Comparison of ENCODE assay signal across 13 cellular contexts in genomic region chr2:237449193-237449797, GRCh38. TPM values are rescaled to one million over a fixed set of nuclear protein-coding genes. Genes with fewer than 3 reads are reported as not detected.
A peak's percentile ranks its signal among the peaks of the same experiment; 100 is the strongest.
DNase-seq lines count a peak whose midpoint lies in the region; ATAC-seq and TF ChIP-seq lines count a peak whose summit lies in the region.
"Had no signal": no experiment of that assay in that cellular context is flagged by ENCODE, and none has a peak within 500 bp of the region (broad histone marks: within the 10 kb centered on the region; RNA-seq: fewer than 3 reads in every experiment).

No MANE protein-coding gene starts in this region.

- H3K9me3 ChIP-seq in BLaER1 treated with 17β-estradiol and CSF1 and Interleukin-3, amounts not matched to agents 10 nM and 100 nM (replicated peaks in 1 of 11), result peaks cover 0 to 42% (median 21%) of the 10 kb centered on the region in 11 experiments; a peak in 17 of 22 replicates
- no peaks in the 10 kb centered on the region for H3K9me3 ChIP-seq in prostate gland

- ATAC-seq in Right ventricle myocardium superior (ENCODE audit: poor library complexity) (peak; percentile 87), GM18502 (IDR thresholded peaks at IDR 0.05; ENCODE audit: poor library complexity, unreplicated experiment) (no peak)
- no peak for ATAC-seq in stimulated activated naive B cell treated with anti-CD40 and anti-IgM and Interleukin-4, amounts not matched to agents 10 μg/mL and 1 μg/mL and 100 μg/mL, for 72 hours (replicated peaks)
- ATAC-seq: esophagus mucosa had no signal

- DNase-seq in NCI-H2196 treated with DMSO at 0.1 percent for 48 hours (lab: John Stamatoyannopoulos, UW; ENCODE audit: unreplicated experiment), result peak; percentile 36
- DNase-seq in Right ventricle myocardium superior, result peak; percentile 65
- peak; percentile 55 for DNase-seq in prostate gland (ENCODE audit: low spot score)
- DNase-seq in DMS153 (lab: John Stamatoyannopoulos, UW), result no peak
- no peak for DNase-seq in DMS 273 (lab: John Stamatoyannopoulos, UW; ENCODE audit: unreplicated experiment)
- DNase-seq in stimulated activated naive B cell treated with anti-CD40 and anti-IgM and Interleukin-4, amounts not matched to agents 10 μg/mL and 1 μg/mL and 100 μg/mL, for 72 hours, result no peak
- DNase-seq: activated CD4-positive, alpha-beta T cell treated with anti-CD3 and anti-CD28 coated beads for 4 hours; activated naive CD8-positive, alpha-beta T cell treated with anti-CD3 and anti-CD28 coated beads, Interleukin-2, amount 10 ng/mL, durations not matched to agents 7 days and 5 days; CD8-positive, alpha-beta memory T cell; NCI-H1417 had no signal

- H3K27me3 ChIP-seq in BLaER1 treated with 17β-estradiol and CSF1 and Interleukin-3, amounts not matched to agents 10 nM and 100 nM, result no peaks in the 10 kb centered on the region
- H3K27me3 ChIP-seq in prostate gland (replicated peaks; ENCODE audit: insufficient read depth), result no peaks in the 10 kb centered on the region

- H3K36me3 Mint-ChIP-seq in stimulated activated naive B cell treated with anti-CD40 and anti-IgM and Interleukin-4, amounts not matched to agents 10 μg/mL and 1 μg/mL and 100 μg/mL, for 72 hours, result peaks cover 0 to 1% of the 10 kb centered on the region in 2 donors
- H3K36me3 Mint-ChIP-seq: activated naive CD8-positive, alpha-beta T cell treated with anti-CD3 and anti-CD28 coated beads, Interleukin-2, amount 10 ng/mL, durations not matched to agents 7 days and 5 days; CD8-positive, alpha-beta memory T cell had no signal

- peak overlapping the region in 7 of 11 experiments; percentile 1 to 38 (median 27); a peak in 11 of 22 replicates for H3K27ac ChIP-seq in BLaER1 treated with 17β-estradiol and CSF1 and Interleukin-3, amounts not matched to agents 10 nM and 100 nM
- H3K27ac ChIP-seq in prostate gland, result peak overlapping the region; percentile 64 to 76

- peak overlapping the region in 2 of 11 experiments; percentile 14 to 40; a peak in 2 of 22 replicates for H3K9ac ChIP-seq in BLaER1 treated with 17β-estradiol and CSF1 and Interleukin-3, amounts not matched to agents 10 nM and 100 nM

- H3K36me3 ChIP-seq in BLaER1 treated with 17β-estradiol and CSF1 and Interleukin-3, amounts not matched to agents 10 nM and 100 nM, result no peaks in the 10 kb centered on the region
- no peaks in the 10 kb centered on the region for H3K36me3 ChIP-seq in prostate gland

- H3K9me3 Mint-ChIP-seq in stimulated activated naive B cell treated with anti-CD40 and anti-IgM and Interleukin-4, amounts not matched to agents 10 μg/mL and 1 μg/mL and 100 μg/mL, for 72 hours, result no peaks in the 10 kb centered on the region
- H3K9me3 Mint-ChIP-seq: activated naive CD8-positive, alpha-beta T cell treated with anti-CD3 and anti-CD28 coated beads, Interleukin-2, amount 10 ng/mL, durations not matched to agents 7 days and 5 days; CD8-positive, alpha-beta memory T cell had no signal

- WGBS in prostate gland, result 19% methylated on average over 11 of the region's 11 CpGs

- peaks cover 16 to 71% (median 47%) of the 10 kb centered on the region in 10 experiments for H3K4me1 ChIP-seq in BLaER1 treated with 17β-estradiol and CSF1 and Interleukin-3, amounts not matched to agents 10 nM and 100 nM
- peaks cover 3% of the 10 kb centered on the region for H3K4me1 ChIP-seq in prostate gland (replicated peaks)

- H3K4me1 Mint-ChIP-seq in stimulated activated naive B cell treated with anti-CD40 and anti-IgM and Interleukin-4, amounts not matched to agents 10 μg/mL and 1 μg/mL and 100 μg/mL, for 72 hours, result peaks cover 0 to 9% of the 10 kb centered on the region in 2 donors
- H3K4me1 Mint-ChIP-seq: CD8-positive, alpha-beta memory T cell had no signal

- TF ChIP-seq POLR2A in prostate gland (IDR thresholded peaks at IDR 0.05), result no peak

- TF ChIP-seq CTCF in prostate gland (IDR thresholded peaks at IDR 0.05), result no peak

- H3K27ac Mint-ChIP-seq in stimulated activated naive B cell treated with anti-CD40 and anti-IgM and Interleukin-4, amounts not matched to agents 10 μg/mL and 1 μg/mL and 100 μg/mL, for 72 hours, result no peak overlapping the region
- H3K27ac Mint-ChIP-seq: activated naive CD8-positive, alpha-beta T cell treated with anti-CD3 and anti-CD28 coated beads, Interleukin-2, amount 10 ng/mL, durations not matched to agents 7 days and 5 days had no signal

- peaks cover 15% of the 10 kb centered on the region in 2 donors for H3K27me3 Mint-ChIP-seq in stimulated activated naive B cell treated with anti-CD40 and anti-IgM and Interleukin-4, amounts not matched to agents 10 μg/mL and 1 μg/mL and 100 μg/mL, for 72 hours
- H3K27me3 Mint-ChIP-seq: activated naive CD8-positive, alpha-beta T cell treated with anti-CD3 and anti-CD28 coated beads, Interleukin-2, amount 10 ng/mL, durations not matched to agents 7 days and 5 days had no signal

- H3K4me3 Mint-ChIP-seq in stimulated activated naive B cell treated with anti-CD40 and anti-IgM and Interleukin-4, amounts not matched to agents 10 μg/mL and 1 μg/mL and 100 μg/mL, for 72 hours, result no peak overlapping the region
- H3K4me3 Mint-ChIP-seq: activated naive CD8-positive, alpha-beta T cell treated with anti-CD3 and anti-CD28 coated beads, Interleukin-2, amount 10 ng/mL, durations not matched to agents 7 days and 5 days; CD8-positive, alpha-beta memory T cell had no signal

- H3K4me3 ChIP-seq in BLaER1 treated with 17β-estradiol and CSF1 and Interleukin-3, amounts not matched to agents 10 nM and 100 nM, result peak overlapping the region in 3 of 10 experiments; percentile 4 to 12 (median 8); a peak in 1 of 20 replicates
- no peak overlapping the region for H3K4me3 ChIP-seq in prostate gland

- H3K4me2 ChIP-seq in BLaER1 treated with 17β-estradiol and CSF1 and Interleukin-3, amounts not matched to agents 10 nM and 100 nM, result peak overlapping the region; percentile 57 to 86 (median 78)

- intact Hi-C loops in Right ventricle myocardium superior (cut with DNase I) (no loop called here), prostate gland (cut with DNase I) (no loop called here)

- no peaks in the 10 kb centered on the region for H4K20me1 ChIP-seq in BLaER1 treated with 17β-estradiol and CSF1 and Interleukin-3, amounts not matched to agents 10 nM and 100 nM

RNA-seq across cellular contexts. Expression of gene COL6A3, which starts 35.3 kb away (rescaled TPM):
- total RNA-seq in Right ventricle myocardium superior (64.9 TPM), prostate gland (10 to 100 TPM; 26.9 to 86.9 TPM)

RNA-seq across cellular contexts. Expression of gene MLPH, which starts 37.8 kb away (rescaled TPM):
- 80.9 TPM for total RNA-seq in Right ventricle myocardium superior
- total RNA-seq in prostate gland, result 100 to 1,000 TPM; 371 to 393 TPM
- total RNA-seq: activated naive CD8-positive, alpha-beta T cell treated with anti-CD3 and anti-CD28 coated beads, Interleukin-2, amount 10 ng/mL, durations not matched to agents 7 days and 5 days; CD8-positive, alpha-beta memory T cell had no signal

Comparison
In these comparisons a context has a peak if more than half of its experiments do, and no peak if none do; other contexts are left out.
1. DNase-seq: peak in NCI-H2196 treated with DMSO at 0.1 percent for 48 hours (single experiment), Right ventricle myocardium superior (single experiment) and prostate gland (single experiment); none in DMS153 (single experiment), DMS 273 (single experiment) and stimulated activated naive B cell treated with anti-CD40 and anti-IgM and Interleukin-4, amounts not matched to agents 10 μg/mL and 1 μg/mL and 100 μg/mL, for 72 hours (single experiment).